8 cellular contexts compared by ENCODE assay signal in the genomic region with DNA sequence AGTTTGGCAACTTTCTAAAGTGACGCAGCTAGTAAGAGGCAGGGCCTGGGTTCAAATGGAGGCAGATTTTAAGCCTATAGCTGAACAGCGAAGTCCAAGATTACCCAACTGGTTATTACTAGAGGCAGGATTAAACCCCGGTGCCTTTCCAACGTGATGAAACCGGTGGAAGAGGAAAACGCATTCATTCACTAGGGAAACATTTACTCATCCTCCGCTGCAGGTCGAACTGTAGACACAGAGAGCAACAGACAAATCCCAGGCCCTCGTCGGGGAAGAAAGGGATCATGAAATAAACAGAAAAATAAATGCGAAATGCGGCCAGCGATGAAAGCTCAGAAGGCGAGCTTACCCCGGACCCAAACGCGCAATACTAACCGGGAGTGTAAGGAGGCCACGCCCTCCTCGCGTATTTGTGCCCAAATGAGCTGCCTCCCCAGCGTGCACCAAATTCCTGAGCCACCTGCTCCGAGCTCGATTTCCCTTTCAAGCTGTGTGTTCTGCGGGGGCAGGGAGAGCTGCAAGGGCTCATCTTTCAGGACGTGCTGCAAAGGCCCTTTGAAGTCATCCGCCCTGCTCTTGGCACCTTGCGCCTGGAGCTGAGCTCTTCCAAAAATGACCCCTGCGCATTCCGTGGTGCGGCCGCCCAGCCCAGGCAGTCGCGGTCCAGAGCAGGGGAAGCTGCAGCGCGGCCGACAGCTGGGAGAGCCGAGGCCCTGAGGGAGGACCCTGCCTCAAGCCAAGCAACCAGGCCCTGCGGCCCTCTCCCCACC. TPM values are rescaled to one million over a fixed set of nuclear protein-coding genes. Genes with fewer than 3 reads are reported as not detected.
A peak's percentile ranks its signal among the peaks of the same experiment; 100 is the strongest.
DNase-seq lines count a peak whose midpoint lies in the region; ATAC-seq, FAIRE-seq and TF ChIP-seq lines count a peak whose summit lies in the region.

No MANE protein-coding gene starts in this region.

- peak overlapping the region; percentile 4 for H3K4me3 Mint-ChIP-seq in astrocyte (ENCODE audit: unreplicated experiment)

- H3K27ac ChIP-seq in HCT116 (ENCODE audit: low read depth, low read length) (no peak overlapping the region), astrocyte (ENCODE audit: low read depth, low read length) (no peak overlapping the region)

- H3K9me3 ChIP-seq in HCT116 (ENCODE audit: control insufficient read depth in 1 of 2, insufficient read depth in 1 of 2, low read depth in 1 of 2, low read length in 2 of 2) (no peaks in the 10 kb centered on the region), astrocyte (ENCODE audit: insufficient read depth, low read depth, low read length) (no peaks in the 10 kb centered on the region), iPS-15b (ENCODE audit: control insufficient read depth, insufficient read depth, low read length) (no peaks in the 10 kb centered on the region)

- H2AFZ ChIP-seq in HCT116 (ENCODE audit: low read depth, low read length, poor library complexity, severe bottlenecking) (no peak overlapping the region), astrocyte (ENCODE audit: low read depth, low read length) (peak overlapping the region; percentile 46)

- H3K36me3 ChIP-seq in HCT116 (ENCODE audit: control insufficient read depth in 1 of 2, insufficient read depth in 2 of 2, low read length in 2 of 2) (no peaks in the 10 kb centered on the region), astrocyte (ENCODE audit: insufficient read depth, low read length) (no peaks in the 10 kb centered on the region), iPS-15b (ENCODE audit: control insufficient read depth, insufficient read depth, low read length) (no peaks in the 10 kb centered on the region)

- H3K4me2 ChIP-seq in HCT116 (ENCODE audit: low read length) (no peak overlapping the region; the same call in 1 of the 2 replicates), astrocyte (ENCODE audit: low read length) (peak overlapping the region; percentile 62)

- H3K79me2 ChIP-seq in HCT116 (ENCODE audit: insufficient read depth, low read length) (no peaks in the 10 kb centered on the region), astrocyte (ENCODE audit: insufficient read depth, low read length) (no peaks in the 10 kb centered on the region)

- FAIRE-seq in astrocyte (lab: Jason Lieb, UNC): no peak

- DNase-seq in HCT116 (ENCODE audit: low read depth, low spot score): no peak
- DNase-seq in astrocyte (ENCODE audit: low read depth): peak; percentile 34
- peak; percentile 32 for DNase-seq in renal cortical epithelial cell (ENCODE audit: low read depth)
- no peak for DNase-seq in GM10266 (ENCODE audit: extremely low spot score)
- no peak for DNase-seq in T1000 (lab: John Stamatoyannopoulos, UW)
- no peak for DNase-seq in NCI-H1092 treated with DMSO at 0.1 percent for 48 hours (lab: John Stamatoyannopoulos, UW)

- RAD21 ChIA-PET in HCT116 (lab: Charles Lee; ENCODE audit: low non-redundant PET in 1 of 2, low total read pairs in 2 of 2, uncharacterized antibody in 2 of 2, unreplicated experiment in 2 of 2): no interaction called here

- H3K27ac Mint-ChIP-seq in astrocyte (ENCODE audit: unreplicated experiment): no peak overlapping the region

- ATAC-seq in HCT116 (no peak), GM19035 (IDR thresholded peaks at IDR 0.05; ENCODE audit: unreplicated experiment) (no peak)

- peaks cover 3% of the 10 kb centered on the region for H3K4me1 Mint-ChIP-seq in astrocyte (ENCODE audit: low read depth, unreplicated experiment)

- no peaks in the 10 kb centered on the region for H4K20me1 ChIP-seq in HCT116 (ENCODE audit: insufficient read depth)
- H4K20me1 ChIP-seq in astrocyte (ENCODE audit: insufficient read depth, low read length): no peaks in the 10 kb centered on the region

- intact Hi-C loops in HCT116 (cut with micrococcal nuclease): no loop called here

- H3K9ac ChIP-seq in HCT116 (ENCODE audit: low read length) (no peak overlapping the region), astrocyte (ENCODE audit: low read length) (no peak overlapping the region), iPS-15b (ENCODE audit: low read depth, low read length) (no peak overlapping the region)

- CTCF ChIA-PET in HCT116 (lab: Charles Lee): no interaction called here

- no TSS peak for BruUV-seq in HCT116 (replicated peaks; lab: Mats Ljungman, UMichigan)

- no peaks in the 10 kb centered on the region for H3K9me3 Mint-ChIP-seq in astrocyte (ENCODE audit: unreplicated experiment)

- TF ChIP-seq CTCF in HCT116 (IDR thresholded peaks at IDR 0.05 in 2 of 3, conservative IDR thresholded peaks at IDR 0.05 in 1 of 3; ENCODE audit: borderline replicate concordance in 1 of 3, insufficient read depth in 1 of 3, low read depth in 2 of 3, low read length in 2 of 3): no peak
- no peak for TF ChIP-seq CTCF in astrocyte (IDR thresholded peaks at IDR 0.05; ENCODE audit: insufficient read depth, low read depth, low read length)
- no peak for TF ChIP-seq CTCF in GM10266 (IDR thresholded peaks at IDR 0.05; ENCODE audit: control insufficient read depth, insufficient read depth, low read depth, missing control alignments)

- POLR2A ChIA-PET in HCT116 (lab: Charles Lee): no interaction called here

- H3K27me3 ChIP-seq in HCT116 (ENCODE audit: insufficient read depth, low read length) (no peaks in the 10 kb centered on the region), astrocyte (ENCODE audit: insufficient read depth, low read length) (peaks cover 60% of the 10 kb centered on the region), iPS-15b (ENCODE audit: control insufficient read depth, insufficient read depth, low read length) (peaks cover 33% of the 10 kb centered on the region)

- no peaks in the 10 kb centered on the region for H3K36me3 Mint-ChIP-seq in astrocyte (ENCODE audit: low read depth, unreplicated experiment)

- no peak for TF ChIP-seq POLR2A in HCT116 (IDR thresholded peaks at IDR 0.05; ENCODE audit: borderline replicate concordance, extremely low read depth, insufficient read depth, insufficient read length)

- no peaks in the 10 kb centered on the region for H3K9me2 ChIP-seq in HCT116 (ENCODE audit: insufficient read depth)

- TF ChIP-seq RAD21 in HCT116 (IDR thresholded peaks at IDR 0.05; ENCODE audit: low read depth): no peak

- peaks cover 61% of the 10 kb centered on the region for H3K27me3 Mint-ChIP-seq in astrocyte (ENCODE audit: low read depth, unreplicated experiment)

- H3K4me1 ChIP-seq in HCT116 (ENCODE audit: control insufficient read depth in 1 of 2, insufficient read depth in 2 of 2, low read length in 2 of 2) (no peaks in the 10 kb centered on the region), astrocyte (ENCODE audit: insufficient read depth, low read length) (peaks cover 4% of the 10 kb centered on the region), iPS-15b (ENCODE audit: control insufficient read depth, insufficient read depth, low read length) (peaks cover 11% of the 10 kb centered on the region)

- H3K4me3 ChIP-seq in HCT116 (replicated peaks in 1 of 2; ENCODE audit: low read depth in 1 of 2, low read length in 2 of 2): no peak overlapping the region
- H3K4me3 ChIP-seq in astrocyte (ENCODE audit: insufficient read depth, low read depth, low read length): no peak overlapping the region
- peak overlapping the region; percentile 66 for H3K4me3 ChIP-seq in iPS-15b (ENCODE audit: low read depth, low read length)

TF ChIP-seq in HCT116, 20 proteins besides CTCF, POLR2A, EP300 and RAD21:
- peak; percentile 35 for TF ChIP-seq TCF7L2 (IDR thresholded peaks at IDR 0.05; ENCODE audit: borderline replicate concordance, extremely low read depth, insufficient read depth, insufficient read length)
- TF ChIP-seq, protein P1, sequence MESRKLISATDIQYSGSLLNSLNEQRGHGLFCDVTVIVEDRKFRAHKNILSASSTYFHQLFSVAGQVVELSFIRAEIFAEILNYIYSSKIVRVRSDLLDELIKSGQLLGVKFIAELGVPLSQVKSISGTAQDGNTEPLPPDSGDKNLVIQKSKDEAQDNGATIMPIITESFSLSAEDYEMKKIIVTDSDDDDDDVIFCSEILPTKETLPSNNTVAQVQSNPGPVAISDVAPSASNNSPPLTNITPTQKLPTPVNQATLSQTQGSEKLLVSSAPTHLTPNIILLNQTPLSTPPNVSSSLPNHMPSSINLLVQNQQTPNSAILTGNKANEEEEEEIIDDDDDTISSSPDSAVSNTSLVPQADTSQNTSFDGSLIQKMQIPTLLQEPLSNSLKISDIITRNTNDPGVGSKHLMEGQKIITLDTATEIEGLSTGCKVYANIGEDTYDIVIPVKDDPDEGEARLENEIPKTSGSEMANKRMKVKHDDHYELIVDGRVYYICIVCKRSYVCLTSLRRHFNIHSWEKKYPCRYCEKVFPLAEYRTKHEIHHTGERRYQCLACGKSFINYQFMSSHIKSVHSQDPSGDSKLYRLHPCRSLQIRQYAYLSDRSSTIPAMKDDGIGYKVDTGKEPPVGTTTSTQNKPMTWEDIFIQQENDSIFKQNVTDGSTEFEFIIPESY (IDR thresholded peaks at IDR 0.05; ENCODE audit: extremely low read depth, insufficient replicate concordance, low read length): no peak

RNA-seq across cellular contexts. Expression of gene PDYN, which starts 46.9 kb away (rescaled TPM):
- total RNA-seq in HCT116 (2021; ENCODE audit: unreplicated experiment): not detected
- polyA plus RNA-seq in HCT116 (2012): not detected in 2 replicates
- not detected in 2 replicates for total RNA-seq in astrocyte
- not detected in 2 replicates for total RNA-seq in renal cortical epithelial cell

RNA-seq across cellular contexts. Expression of gene SIRPA, which starts 51.7 kb away (rescaled TPM):
- 15.3 TPM for total RNA-seq in HCT116 (2021; ENCODE audit: unreplicated experiment)
- polyA plus RNA-seq in HCT116 (2012): 13.2 and 15.5 TPM in 2 replicates
- total RNA-seq in astrocyte: 35.5 and 52.4 TPM in 2 replicates
- total RNA-seq in renal cortical epithelial cell: 27.8 and 56.9 TPM in 2 replicates

Comparison
In these comparisons a context has a peak if more than half of its experiments do, and no peak if none do; other contexts are left out.
1. DNase-seq: peak in astrocyte (single experiment) and renal cortical epithelial cell (single experiment); none in HCT116 (single experiment), GM10266 (single experiment), T1000 (single experiment) and NCI-H1092 treated with DMSO at 0.1 percent for 48 hours (single experiment).